Comparison of ENCODE assay signal across 17 cellular contexts in the genomic region with DNA sequence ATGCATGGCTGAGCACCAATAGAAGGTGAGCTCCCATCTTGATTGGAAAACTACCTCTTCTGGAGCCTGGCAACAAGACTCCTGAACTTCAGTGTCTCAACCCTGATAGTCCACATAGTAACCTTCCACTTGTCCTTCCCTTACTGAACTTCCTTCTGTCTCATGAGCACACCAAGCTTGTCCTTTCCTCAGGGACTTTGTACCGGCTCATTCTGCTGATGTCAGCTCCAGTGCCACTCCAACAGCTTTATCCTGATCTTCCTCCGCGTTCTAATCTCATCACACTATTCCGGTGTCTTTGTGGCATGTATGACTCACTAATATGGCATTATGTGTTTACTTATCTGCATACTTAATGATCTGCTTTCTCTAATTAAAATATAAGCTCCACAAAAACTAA.
"Had no signal": no experiment of that assay in that cellular context is flagged by ENCODE, and none has a peak within 500 bp of the region (broad histone marks: within the 10 kb centered on the region; RNA-seq: fewer than 3 reads in every experiment).

No MANE protein-coding gene starts in this region.

- H3K27me3 Mint-ChIP-seq: central memory CD8-positive, alpha-beta T cell; stimulated activated naive CD8-positive, alpha-beta T cell treated with anti-CD3 and anti-CD28 coated beads, Interleukin-15, amount 100 ng/mL, for 72 hours had no signal

- H3K4me3 ChIP-seq: esophagus squamous epithelium, right atrium auricular region, upper lobe of right lung had no signal

- H3K27me3 ChIP-seq: brain microvascular endothelial cell, esophagus squamous epithelium, right atrium auricular region, upper lobe of right lung had no signal

- ATAC-seq: left ventricle myocardium superior; natural killer cell treated with Interleukin-12 subunit alpha and Interleukin-12 subunit beta and Interleukin-15 and Interleukin-18, amount 100 ng/mL, for 72 hours; stimulated activated naive CD8-positive, alpha-beta T cell treated with anti-CD3 and anti-CD28 coated beads, Interleukin-15, amount 100 ng/mL, for 72 hours; upper lobe of right lung had no signal

- H3K36me3 Mint-ChIP-seq: memory B cell had no signal

- H3K4me3 Mint-ChIP-seq: activated naive CD8-positive, alpha-beta T cell treated with anti-CD3 and anti-CD28 coated beads, Interleukin-2, amount 10 ng/mL, durations not matched to agents 7 days and 5 days; central memory CD8-positive, alpha-beta T cell; memory B cell; natural killer cell treated with Interleukin-12 subunit alpha and Interleukin-12 subunit beta and Interleukin-15 and Interleukin-18, amount 100 ng/mL, for 72 hours; stimulated activated naive CD8-positive, alpha-beta T cell treated with anti-CD3 and anti-CD28 coated beads, Interleukin-15, amount 100 ng/mL, for 72 hours had no signal

- H3K27ac ChIP-seq: brain microvascular endothelial cell, esophagus squamous epithelium, right atrium auricular region, upper lobe of right lung had no signal

- H3K27ac Mint-ChIP-seq: activated naive CD8-positive, alpha-beta T cell treated with anti-CD3 and anti-CD28 coated beads, Interleukin-2, amount 10 ng/mL, durations not matched to agents 7 days and 5 days; memory B cell; natural killer cell treated with Interleukin-12 subunit alpha and Interleukin-12 subunit beta and Interleukin-15 and Interleukin-18, amount 100 ng/mL, for 72 hours; stimulated activated naive CD8-positive, alpha-beta T cell treated with anti-CD3 and anti-CD28 coated beads, Interleukin-15, amount 100 ng/mL, for 72 hours had no signal

- H3K4me1 Mint-ChIP-seq: central memory CD8-positive, alpha-beta T cell; memory B cell; stimulated activated naive CD8-positive, alpha-beta T cell treated with anti-CD3 and anti-CD28 coated beads, Interleukin-15, amount 100 ng/mL, for 72 hours had no signal

- FAIRE-seq: kidney had no signal

- H3K9me3 ChIP-seq: esophagus squamous epithelium, right atrium auricular region, upper lobe of right lung had no signal

- DNase-seq: activated naive CD4-positive, alpha-beta T cell; activated naive CD8-positive, alpha-beta T cell treated with anti-CD3 and anti-CD28 coated beads, Interleukin-2, amount 10 ng/mL, durations not matched to agents 7 days and 5 days; activated T-cell treated with anti-CD3 and anti-CD28 coated beads for 4 hours; brain microvascular endothelial cell; cortex of kidney; effector CD4-positive, alpha-beta T cell; esophagus squamous epithelium; hippocampal formation; kidney; left ventricle myocardium superior; posterior cingulate gyrus; stimulated activated naive CD8-positive, alpha-beta T cell treated with anti-CD3 and anti-CD28 coated beads, Interleukin-15, amount 100 ng/mL, for 72 hours; upper lobe of right lung had no signal

- H3K36me3 ChIP-seq: brain microvascular endothelial cell, esophagus squamous epithelium, right atrium auricular region, upper lobe of right lung had no signal

- H3K9me3 Mint-ChIP-seq: central memory CD8-positive, alpha-beta T cell; memory B cell had no signal

- H3K4me1 ChIP-seq: esophagus squamous epithelium, right atrium auricular region, upper lobe of right lung had no signal
